1 cellular context compared by ENCODE assay signal in the genomic region with DNA sequence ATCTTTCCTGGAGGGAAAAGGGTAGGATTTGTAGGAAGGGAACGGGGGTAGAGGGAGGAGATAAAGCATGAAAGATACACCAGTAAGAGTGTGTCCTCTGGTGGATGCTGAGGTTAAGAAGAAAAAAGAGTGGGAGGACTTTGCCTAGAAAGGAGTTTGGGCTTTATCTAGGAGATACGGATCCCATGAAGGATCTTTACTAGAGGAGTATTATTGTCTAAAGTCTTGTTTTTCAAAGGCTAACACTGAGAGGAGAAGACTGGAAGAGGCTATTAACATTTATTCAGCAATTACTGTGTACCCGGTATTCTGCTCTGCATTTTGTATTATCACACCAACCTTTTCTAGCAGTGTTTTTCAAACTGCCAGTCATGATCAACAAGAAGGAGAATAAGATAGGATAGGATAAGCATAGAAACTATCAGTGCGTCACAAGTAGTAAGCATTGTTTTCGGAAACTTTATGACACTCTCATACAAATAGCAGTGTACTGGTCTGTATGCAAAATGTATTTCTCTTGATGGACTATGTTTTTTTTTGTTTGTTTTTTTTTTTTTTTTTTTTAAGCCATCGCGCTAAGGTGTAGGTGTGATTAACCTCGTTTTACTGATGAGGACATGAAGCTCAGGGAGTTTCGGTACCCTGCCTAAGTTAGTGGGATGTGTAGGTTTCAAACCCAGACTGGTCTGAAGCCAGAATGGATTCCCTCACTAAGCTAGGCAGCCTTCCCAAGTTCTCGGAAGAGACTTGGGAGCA.
TF ChIP-seq lines count a peak whose summit lies in the region.

No MANE protein-coding gene starts in this region.

TF ChIP-seq in K562, 482 proteins besides CTCF, POLR2A, EP300 and RAD21 (continues in another document):
- TF ChIP-seq HCFC1 (IDR thresholded peaks at IDR 0.05; ENCODE audit: low read depth, low read length) (no peak), ZNF584 (CRISPR knock-in tag; IDR thresholded peaks at IDR 0.05; ENCODE audit: low read depth) (no peak), SMAD1 (IDR thresholded peaks at IDR 0.05; ENCODE audit: low read depth, low read length, partially characterized antibody) (no peak), ARNT (IDR thresholded peaks at IDR 0.05) (0 out of 4 replicates have a peak, but pooled peaks of 1 of the 2 experiments have one; percentile 22), EZH2 (IDR thresholded peaks at IDR 0.05; ENCODE audit: borderline replicate concordance, low read depth, low read length) (no peak), ZSCAN29 (IDR thresholded peaks at IDR 0.05) (no peak), POLR2AphosphoS5 (IDR thresholded peaks at IDR 0.05; ENCODE audit: control insufficient read depth, insufficient read depth, low read depth, low read length) (no peak), MAFF (IDR thresholded peaks at IDR 0.05; ENCODE audit: low read length) (0 out of 2 replicates have a peak, but pooled peaks have one; percentile 2), SIN3B (IDR thresholded peaks at IDR 0.05; ENCODE audit: low read depth) (no peak), ZNF717 (CRISPR knock-in tag; IDR thresholded peaks at IDR 0.05) (no peak), ZNF263 (CRISPR knock-in tag; IDR thresholded peaks at IDR 0.05; ENCODE audit: borderline replicate concordance) (no peak), SOX6 (IDR thresholded peaks at IDR 0.05) (peak; percentile 32; the same call in 1 of the 2 replicates), U2AF2 (optimal IDR thresholded peaks at IDR 0.05; ENCODE audit: low read depth, low read length) (no peak), FOXK2 (conservative IDR thresholded peaks at IDR 0.05 in 1 of 2, IDR thresholded peaks at IDR 0.05 in 1 of 2; ENCODE audit: low read depth in 2 of 2) (peak in 1 of 2 experiments; percentile 52; a peak in 1 of 4 replicates), E2F3 (CRISPR knock-in tag; IDR thresholded peaks at IDR 0.05) (no peak), ELF4 (CRISPR knock-in tag; IDR thresholded peaks at IDR 0.05) (0 out of 2 replicates have a peak, but pooled peaks have one; percentile 38), ZNF780A (CRISPR knock-in tag; IDR thresholded peaks at IDR 0.05) (no peak), SMC3 (conservative IDR thresholded peaks at IDR 0.05; ENCODE audit: insufficient read depth, low read depth, low read length) (no peak), C11orf30 (IDR thresholded peaks at IDR 0.05; ENCODE audit: low read depth) (peak; percentile 12; the same call in 1 of the 2 replicates), PHB2 (IDR thresholded peaks at IDR 0.05; ENCODE audit: low read depth) (no peak), EGR1 (conservative IDR thresholded peaks at IDR 0.05) (peak; percentile 61; the same call in 1 of the 2 replicates), GATA2 (CRISPR knock-in tag; IDR thresholded peaks at IDR 0.05) (no peak), ARID2 (IDR thresholded peaks at IDR 0.05) (peak; percentile 54; the same call in 1 of the 2 replicates), CBFA2T3 (IDR thresholded peaks at IDR 0.05) (0 out of 2 replicates have a peak, but pooled peaks have one; percentile 28), NFE2 (IDR thresholded peaks at IDR 0.05; ENCODE audit: low read depth) (peak; percentile 70), DACH1 (IDR thresholded peaks at IDR 0.05; ENCODE audit: partially characterized antibody) (no peak)
- TF ChIP-seq, protein P1, sequence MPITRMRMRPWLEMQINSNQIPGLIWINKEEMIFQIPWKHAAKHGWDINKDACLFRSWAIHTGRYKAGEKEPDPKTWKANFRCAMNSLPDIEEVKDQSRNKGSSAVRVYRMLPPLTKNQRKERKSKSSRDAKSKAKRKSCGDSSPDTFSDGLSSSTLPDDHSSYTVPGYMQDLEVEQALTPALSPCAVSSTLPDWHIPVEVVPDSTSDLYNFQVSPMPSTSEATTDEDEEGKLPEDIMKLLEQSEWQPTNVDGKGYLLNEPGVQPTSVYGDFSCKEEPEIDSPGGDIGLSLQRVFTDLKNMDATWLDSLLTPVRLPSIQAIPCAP (CRISPR knock-in tag; IDR thresholded peaks at IDR 0.05; ENCODE audit: borderline replicate concordance), result no peak
- TF ChIP-seq, protein P2, sequence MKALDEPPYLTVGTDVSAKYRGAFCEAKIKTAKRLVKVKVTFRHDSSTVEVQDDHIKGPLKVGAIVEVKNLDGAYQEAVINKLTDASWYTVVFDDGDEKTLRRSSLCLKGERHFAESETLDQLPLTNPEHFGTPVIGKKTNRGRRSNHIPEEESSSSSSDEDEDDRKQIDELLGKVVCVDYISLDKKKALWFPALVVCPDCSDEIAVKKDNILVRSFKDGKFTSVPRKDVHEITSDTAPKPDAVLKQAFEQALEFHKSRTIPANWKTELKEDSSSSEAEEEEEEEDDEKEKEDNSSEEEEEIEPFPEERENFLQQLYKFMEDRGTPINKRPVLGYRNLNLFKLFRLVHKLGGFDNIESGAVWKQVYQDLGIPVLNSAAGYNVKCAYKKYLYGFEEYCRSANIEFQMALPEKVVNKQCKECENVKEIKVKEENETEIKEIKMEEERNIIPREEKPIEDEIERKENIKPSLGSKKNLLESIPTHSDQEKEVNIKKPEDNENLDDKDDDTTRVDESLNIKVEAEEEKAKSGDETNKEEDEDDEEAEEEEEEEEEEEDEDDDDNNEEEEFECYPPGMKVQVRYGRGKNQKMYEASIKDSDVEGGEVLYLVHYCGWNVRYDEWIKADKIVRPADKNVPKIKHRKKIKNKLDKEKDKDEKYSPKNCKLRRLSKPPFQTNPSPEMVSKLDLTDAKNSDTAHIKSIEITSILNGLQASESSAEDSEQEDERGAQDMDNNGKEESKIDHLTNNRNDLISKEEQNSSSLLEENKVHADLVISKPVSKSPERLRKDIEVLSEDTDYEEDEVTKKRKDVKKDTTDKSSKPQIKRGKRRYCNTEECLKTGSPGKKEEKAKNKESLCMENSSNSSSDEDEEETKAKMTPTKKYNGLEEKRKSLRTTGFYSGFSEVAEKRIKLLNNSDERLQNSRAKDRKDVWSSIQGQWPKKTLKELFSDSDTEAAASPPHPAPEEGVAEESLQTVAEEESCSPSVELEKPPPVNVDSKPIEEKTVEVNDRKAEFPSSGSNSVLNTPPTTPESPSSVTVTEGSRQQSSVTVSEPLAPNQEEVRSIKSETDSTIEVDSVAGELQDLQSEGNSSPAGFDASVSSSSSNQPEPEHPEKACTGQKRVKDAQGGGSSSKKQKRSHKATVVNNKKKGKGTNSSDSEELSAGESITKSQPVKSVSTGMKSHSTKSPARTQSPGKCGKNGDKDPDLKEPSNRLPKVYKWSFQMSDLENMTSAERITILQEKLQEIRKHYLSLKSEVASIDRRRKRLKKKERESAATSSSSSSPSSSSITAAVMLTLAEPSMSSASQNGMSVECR (CRISPR knock-in tag; IDR thresholded peaks at IDR 0.05), result no peak
- TF ChIP-seq, protein P3, sequence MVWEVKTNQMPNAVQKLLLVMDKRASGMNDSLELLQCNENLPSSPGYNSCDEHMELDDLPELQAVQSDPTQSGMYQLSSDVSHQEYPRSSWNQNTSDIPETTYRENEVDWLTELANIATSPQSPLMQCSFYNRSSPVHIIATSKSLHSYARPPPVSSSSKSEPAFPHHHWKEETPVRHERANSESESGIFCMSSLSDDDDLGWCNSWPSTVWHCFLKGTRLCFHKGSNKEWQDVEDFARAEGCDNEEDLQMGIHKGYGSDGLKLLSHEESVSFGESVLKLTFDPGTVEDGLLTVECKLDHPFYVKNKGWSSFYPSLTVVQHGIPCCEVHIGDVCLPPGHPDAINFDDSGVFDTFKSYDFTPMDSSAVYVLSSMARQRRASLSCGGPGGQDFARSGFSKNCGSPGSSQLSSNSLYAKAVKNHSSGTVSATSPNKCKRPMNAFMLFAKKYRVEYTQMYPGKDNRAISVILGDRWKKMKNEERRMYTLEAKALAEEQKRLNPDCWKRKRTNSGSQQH (CRISPR knock-in tag; IDR thresholded peaks at IDR 0.05), result 0 out of 2 replicates have a peak, but pooled peaks have one; percentile 10
- TF ChIP-seq, protein P4, sequence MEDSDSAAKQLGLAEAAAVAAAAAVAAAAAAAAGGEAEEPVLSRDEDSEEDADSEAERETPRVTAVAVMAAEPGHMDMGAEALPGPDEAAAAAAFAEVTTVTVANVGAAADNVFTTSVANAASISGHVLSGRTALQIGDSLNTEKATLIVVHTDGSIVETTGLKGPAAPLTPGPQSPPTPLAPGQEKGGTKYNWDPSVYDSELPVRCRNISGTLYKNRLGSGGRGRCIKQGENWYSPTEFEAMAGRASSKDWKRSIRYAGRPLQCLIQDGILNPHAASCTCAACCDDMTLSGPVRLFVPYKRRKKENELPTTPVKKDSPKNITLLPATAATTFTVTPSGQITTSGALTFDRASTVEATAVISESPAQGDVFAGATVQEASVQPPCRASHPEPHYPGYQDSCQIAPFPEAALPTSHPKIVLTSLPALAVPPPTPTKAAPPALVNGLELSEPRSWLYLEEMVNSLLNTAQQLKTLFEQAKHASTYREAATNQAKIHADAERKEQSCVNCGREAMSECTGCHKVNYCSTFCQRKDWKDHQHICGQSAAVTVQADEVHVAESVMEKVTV (CRISPR knock-in tag; IDR thresholded peaks at IDR 0.05), result peak; percentile 56
- TF ChIP-seq, protein P5, sequence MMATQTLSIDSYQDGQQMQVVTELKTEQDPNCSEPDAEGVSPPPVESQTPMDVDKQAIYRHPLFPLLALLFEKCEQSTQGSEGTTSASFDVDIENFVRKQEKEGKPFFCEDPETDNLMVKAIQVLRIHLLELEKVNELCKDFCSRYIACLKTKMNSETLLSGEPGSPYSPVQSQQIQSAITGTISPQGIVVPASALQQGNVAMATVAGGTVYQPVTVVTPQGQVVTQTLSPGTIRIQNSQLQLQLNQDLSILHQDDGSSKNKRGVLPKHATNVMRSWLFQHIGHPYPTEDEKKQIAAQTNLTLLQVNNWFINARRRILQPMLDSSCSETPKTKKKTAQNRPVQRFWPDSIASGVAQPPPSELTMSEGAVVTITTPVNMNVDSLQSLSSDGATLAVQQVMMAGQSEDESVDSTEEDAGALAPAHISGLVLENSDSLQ (IDR thresholded peaks at IDR 0.05), result peak; percentile 68
- TF ChIP-seq, protein P6, sequence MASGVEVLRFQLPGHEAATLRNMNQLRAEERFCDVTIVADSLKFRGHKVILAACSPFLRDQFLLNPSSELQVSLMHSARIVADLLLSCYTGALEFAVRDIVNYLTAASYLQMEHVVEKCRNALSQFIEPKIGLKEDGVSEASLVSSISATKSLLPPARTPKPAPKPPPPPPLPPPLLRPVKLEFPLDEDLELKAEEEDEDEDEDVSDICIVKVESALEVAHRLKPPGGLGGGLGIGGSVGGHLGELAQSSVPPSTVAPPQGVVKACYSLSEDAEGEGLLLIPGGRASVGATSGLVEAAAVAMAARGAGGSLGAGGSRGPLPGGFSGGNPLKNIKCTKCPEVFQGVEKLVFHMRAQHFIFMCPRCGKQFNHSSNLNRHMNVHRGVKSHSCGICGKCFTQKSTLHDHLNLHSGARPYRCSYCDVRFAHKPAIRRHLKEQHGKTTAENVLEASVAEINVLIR (CRISPR knock-in tag; IDR thresholded peaks at IDR 0.05), result no peak
- TF ChIP-seq, protein P7, sequence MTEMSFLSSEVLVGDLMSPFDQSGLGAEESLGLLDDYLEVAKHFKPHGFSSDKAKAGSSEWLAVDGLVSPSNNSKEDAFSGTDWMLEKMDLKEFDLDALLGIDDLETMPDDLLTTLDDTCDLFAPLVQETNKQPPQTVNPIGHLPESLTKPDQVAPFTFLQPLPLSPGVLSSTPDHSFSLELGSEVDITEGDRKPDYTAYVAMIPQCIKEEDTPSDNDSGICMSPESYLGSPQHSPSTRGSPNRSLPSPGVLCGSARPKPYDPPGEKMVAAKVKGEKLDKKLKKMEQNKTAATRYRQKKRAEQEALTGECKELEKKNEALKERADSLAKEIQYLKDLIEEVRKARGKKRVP (CRISPR knock-in tag; IDR thresholded peaks at IDR 0.05), result no peak
- TF ChIP-seq, protein P8, sequence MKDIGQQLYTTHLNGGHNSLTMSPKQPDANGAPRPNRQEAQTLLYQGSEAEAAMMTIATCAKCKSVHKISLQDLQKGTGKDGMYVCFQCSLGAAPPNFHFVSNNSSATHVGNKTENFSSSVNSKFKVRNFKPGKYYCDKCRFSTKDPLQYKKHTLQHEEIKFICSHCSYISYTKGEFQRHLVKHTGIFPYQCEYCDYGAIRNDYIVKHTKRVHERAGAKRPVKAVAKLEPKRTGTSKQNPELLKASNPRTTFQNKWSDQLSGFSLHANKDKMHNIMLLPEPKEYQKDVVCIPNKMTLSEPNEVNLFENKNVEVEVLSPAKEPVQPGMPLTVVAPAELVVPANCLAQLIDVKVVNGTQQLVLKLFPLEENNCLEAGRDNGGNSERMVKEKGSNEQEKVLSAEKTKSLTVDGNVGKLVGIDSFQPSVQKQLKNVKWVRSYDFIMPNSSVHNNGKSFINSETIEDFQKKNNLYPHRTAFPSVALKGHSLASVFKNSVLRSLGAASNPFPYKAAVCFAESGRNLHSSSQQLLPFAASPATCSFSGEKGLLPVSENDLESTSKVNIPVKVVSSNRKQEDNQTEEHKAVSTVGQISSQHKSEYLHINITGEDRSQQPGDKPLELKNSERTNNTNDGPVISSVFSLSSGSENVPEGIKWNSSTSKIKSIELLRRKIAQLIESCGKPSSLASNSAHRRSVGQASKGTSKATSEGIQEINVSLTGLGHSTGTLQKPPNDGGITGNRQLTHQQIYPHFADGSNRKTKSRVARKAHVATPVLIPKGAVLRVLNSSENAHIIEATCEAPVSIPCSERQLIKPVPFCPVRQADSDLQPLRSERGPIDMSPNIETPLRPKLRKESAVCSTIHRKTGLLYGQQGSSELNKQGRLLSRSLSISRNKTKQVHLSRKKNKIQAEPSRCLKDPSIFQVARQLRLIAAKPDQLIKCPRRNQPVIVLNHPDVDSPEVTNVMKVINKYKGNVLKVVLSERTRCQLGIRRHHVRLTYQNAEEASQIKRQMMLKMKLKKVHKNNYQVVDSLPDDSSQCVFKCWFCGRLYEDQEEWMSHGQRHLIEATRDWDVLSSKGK (CRISPR knock-in tag; IDR thresholded peaks at IDR 0.05), result no peak
- TF ChIP-seq, protein P9, sequence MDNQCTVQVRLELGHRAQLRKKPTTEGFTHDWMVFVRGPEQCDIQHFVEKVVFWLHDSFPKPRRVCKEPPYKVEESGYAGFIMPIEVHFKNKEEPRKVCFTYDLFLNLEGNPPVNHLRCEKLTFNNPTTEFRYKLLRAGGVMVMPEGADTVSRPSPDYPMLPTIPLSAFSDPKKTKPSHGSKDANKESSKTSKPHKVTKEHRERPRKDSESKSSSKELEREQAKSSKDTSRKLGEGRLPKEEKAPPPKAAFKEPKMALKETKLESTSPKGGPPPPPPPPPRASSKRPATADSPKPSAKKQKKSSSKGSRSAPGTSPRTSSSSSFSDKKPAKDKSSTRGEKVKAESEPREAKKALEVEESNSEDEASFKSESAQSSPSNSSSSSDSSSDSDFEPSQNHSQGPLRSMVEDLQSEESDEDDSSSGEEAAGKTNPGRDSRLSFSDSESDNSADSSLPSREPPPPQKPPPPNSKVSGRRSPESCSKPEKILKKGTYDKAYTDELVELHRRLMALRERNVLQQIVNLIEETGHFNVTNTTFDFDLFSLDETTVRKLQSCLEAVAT (IDR thresholded peaks at IDR 0.05), result peak in 1 of 2 experiments; percentile 43; a peak in 1 of 4 replicates
- TF ChIP-seq, protein P10, sequence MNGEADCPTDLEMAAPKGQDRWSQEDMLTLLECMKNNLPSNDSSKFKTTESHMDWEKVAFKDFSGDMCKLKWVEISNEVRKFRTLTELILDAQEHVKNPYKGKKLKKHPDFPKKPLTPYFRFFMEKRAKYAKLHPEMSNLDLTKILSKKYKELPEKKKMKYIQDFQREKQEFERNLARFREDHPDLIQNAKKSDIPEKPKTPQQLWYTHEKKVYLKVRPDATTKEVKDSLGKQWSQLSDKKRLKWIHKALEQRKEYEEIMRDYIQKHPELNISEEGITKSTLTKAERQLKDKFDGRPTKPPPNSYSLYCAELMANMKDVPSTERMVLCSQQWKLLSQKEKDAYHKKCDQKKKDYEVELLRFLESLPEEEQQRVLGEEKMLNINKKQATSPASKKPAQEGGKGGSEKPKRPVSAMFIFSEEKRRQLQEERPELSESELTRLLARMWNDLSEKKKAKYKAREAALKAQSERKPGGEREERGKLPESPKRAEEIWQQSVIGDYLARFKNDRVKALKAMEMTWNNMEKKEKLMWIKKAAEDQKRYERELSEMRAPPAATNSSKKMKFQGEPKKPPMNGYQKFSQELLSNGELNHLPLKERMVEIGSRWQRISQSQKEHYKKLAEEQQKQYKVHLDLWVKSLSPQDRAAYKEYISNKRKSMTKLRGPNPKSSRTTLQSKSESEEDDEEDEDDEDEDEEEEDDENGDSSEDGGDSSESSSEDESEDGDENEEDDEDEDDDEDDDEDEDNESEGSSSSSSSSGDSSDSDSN (IDR thresholded peaks at IDR 0.05; ENCODE audit: borderline replicate concordance in 1 of 2, low read depth in 2 of 2, low read length in 2 of 2), result 0 out of 4 replicates have a peak, but pooled peaks of 1 of the 2 experiments have one; percentile 7
